In genomic region chr11:111967651-111968050, GRCh38 we compare ENCODE assay signal across 17 cellular contexts. TPM values are rescaled to one million over a fixed set of nuclear protein-coding genes. Genes with fewer than 3 reads are reported as not detected.
DNase-seq lines count a peak whose midpoint lies in the region; ATAC-seq, FAIRE-seq and TF ChIP-seq lines count a peak whose summit lies in the region.
"Had no signal": no experiment of that assay in that cellular context is flagged by ENCODE, and none has a peak within 500 bp of the region (broad histone marks: within the 10 kb centered on the region; RNA-seq: fewer than 3 reads in every experiment).

No MANE protein-coding gene starts in this region.

- H3K4me1 Mint-ChIP-seq in activated CD4-positive, alpha-beta memory T cell treated with anti-CD3 and anti-CD28 coated beads for 36 hours (ENCODE audit: low read depth): no peaks in the 10 kb centered on the region
- no peaks in the 10 kb centered on the region for H3K4me1 Mint-ChIP-seq in activated CD4-positive, alpha-beta memory T cell treated with anti-CD3 and anti-CD28 coated beads, Interleukin-2, amount 10 ng/mL, durations not matched to agents 7 days and 5 days

- no peaks in the 10 kb centered on the region for H3K27me3 ChIP-seq in stomach smooth muscle (ENCODE audit: control insufficient read depth in 1 of 2, insufficient read depth in 2 of 2, low read length in 2 of 2)

- intact Hi-C loops in left ventricle myocardium superior (cut with micrococcal nuclease): no loop called here
- intact Hi-C loops in activated CD4-positive, alpha-beta memory T cell treated with anti-CD3 and anti-CD28 coated beads for 36 hours (cut with micrococcal nuclease): no loop called here

- CTCF ChIA-PET in activated CD4-positive, alpha-beta memory T cell treated with anti-CD3 and anti-CD28 coated beads for 36 hours (lab: Charles Lee): interaction anchor here (1.7 kb wide), 1 partner anchor 14 kb away, joined by 4 read pairs; no protein-coding TSS in a partner anchor
- CTCF ChIA-PET in activated CD4-positive, alpha-beta memory T cell treated with anti-CD3 and anti-CD28 coated beads, Interleukin-2, amount 10 ng/mL, durations not matched to agents 7 days and 5 days (lab: Charles Lee): no interaction called here

- in situ Hi-C loops in GM13977 (cut with MboI; ENCODE audit: low pct_unique_long_range_greater_than_20kb, low sequenced_read_pairs, unreplicated experiment): no loop called here

- H3K9me3 ChIP-seq in stomach smooth muscle (ENCODE audit: control insufficient read depth in 2 of 2, low read length in 2 of 2): no peaks in the 10 kb centered on the region

- peak; percentile 62 for ATAC-seq in left ventricle myocardium superior
- ATAC-seq: HCT116 had no signal

- peaks cover 5% of the 10 kb centered on the region for H3K4me1 ChIP-seq in stomach smooth muscle (ENCODE audit: control insufficient read depth, insufficient read depth, low read length)

- H3K36me3 Mint-ChIP-seq in activated CD4-positive, alpha-beta memory T cell treated with anti-CD3 and anti-CD28 coated beads for 36 hours: peaks cover 20% of the 10 kb centered on the region
- H3K36me3 Mint-ChIP-seq in activated CD4-positive, alpha-beta memory T cell treated with anti-CD3 and anti-CD28 coated beads, Interleukin-2, amount 10 ng/mL, durations not matched to agents 7 days and 5 days (ENCODE audit: low read depth): peaks cover 11% of the 10 kb centered on the region

- POLR2A ChIA-PET in activated CD4-positive, alpha-beta memory T cell treated with anti-CD3 and anti-CD28 coated beads for 36 hours (lab: Charles Lee): no interaction called here
- POLR2A ChIA-PET in activated CD4-positive, alpha-beta memory T cell treated with anti-CD3 and anti-CD28 coated beads, Interleukin-2, amount 10 ng/mL, durations not matched to agents 7 days and 5 days (lab: Charles Lee): no interaction called here

- no peak overlapping the region for H3K4me3 ChIP-seq in epithelial cell of esophagus (ENCODE audit: low read length)
- no peak overlapping the region for H3K4me3 ChIP-seq in stomach smooth muscle (ENCODE audit: low read length in 2 of 2)

- H3K36me3 ChIP-seq in stomach smooth muscle (ENCODE audit: control insufficient read depth in 2 of 2, insufficient read depth in 2 of 2, low read length in 2 of 2): peaks cover 2 to 6% of the 10 kb centered on the region in 2 donors

- H3K9ac ChIP-seq in stomach smooth muscle (ENCODE audit: low read length in 2 of 2): peak overlapping the region; percentile 1 to 8

- H3K27ac ChIP-seq in stomach smooth muscle (ENCODE audit: low read length): peak overlapping the region; percentile 53

- DNase-seq in HTR-8/SVneo (ENCODE audit: insufficient read length, low spot score) (no peak), epithelial cell of esophagus (ENCODE audit: low read depth) (peak; percentile 32), left ventricle myocardium superior (peak; percentile 44), GM13977 (ENCODE audit: low spot score) (no peak)
- DNase-seq in activated CD4-positive, alpha-beta memory T cell treated with anti-CD3 and anti-CD28 coated beads for 36 hours: no peak
- DNase-seq in activated CD4-positive, alpha-beta memory T cell treated with anti-CD3 and anti-CD28 coated beads, Interleukin-2, amount 10 ng/mL, durations not matched to agents 7 days and 5 days: no peak
- DNase-seq: C1 segment of cervical spinal cord; Calu3; CD4-positive, alpha-beta T cell; DMS 273 treated with DMSO at 0.1 percent for 48 hours had no signal

- no peak overlapping the region for H3K4me3 Mint-ChIP-seq in activated CD4-positive, alpha-beta memory T cell treated with anti-CD3 and anti-CD28 coated beads for 36 hours
- no peak overlapping the region for H3K4me3 Mint-ChIP-seq in activated CD4-positive, alpha-beta memory T cell treated with anti-CD3 and anti-CD28 coated beads, Interleukin-2, amount 10 ng/mL, durations not matched to agents 7 days and 5 days
- H3K4me3 Mint-ChIP-seq: B cell; CD4-positive, alpha-beta T cell had no signal

- no peaks in the 10 kb centered on the region for H3K27me3 Mint-ChIP-seq in activated CD4-positive, alpha-beta memory T cell treated with anti-CD3 and anti-CD28 coated beads for 36 hours
- H3K27me3 Mint-ChIP-seq in activated CD4-positive, alpha-beta memory T cell treated with anti-CD3 and anti-CD28 coated beads, Interleukin-2, amount 10 ng/mL, durations not matched to agents 7 days and 5 days: no peaks in the 10 kb centered on the region
- H3K27me3 Mint-ChIP-seq: CD4-positive, alpha-beta T cell had no signal

- TF ChIP-seq CTCF in epithelial cell of esophagus (IDR thresholded peaks at IDR 0.05; ENCODE audit: insufficient read depth, low read depth, low read length, missing control alignments): no peak
- TF ChIP-seq CTCF in GM13977 (IDR thresholded peaks at IDR 0.05; ENCODE audit: extremely low read depth, insufficient read depth, missing control alignments): no peak

- H3K27ac Mint-ChIP-seq in activated CD4-positive, alpha-beta memory T cell treated with anti-CD3 and anti-CD28 coated beads for 36 hours: no peak overlapping the region
- H3K27ac Mint-ChIP-seq in activated CD4-positive, alpha-beta memory T cell treated with anti-CD3 and anti-CD28 coated beads, Interleukin-2, amount 10 ng/mL, durations not matched to agents 7 days and 5 days: no peak overlapping the region
- H3K27ac Mint-ChIP-seq: B cell; CD4-positive, alpha-beta T cell had no signal

- FAIRE-seq in HTR-8/SVneo (lab: Jason Lieb, UNC): peak; percentile 36
- FAIRE-seq: A204.1, GM18507 had no signal

- H3K9me3 Mint-ChIP-seq in activated CD4-positive, alpha-beta memory T cell treated with anti-CD3 and anti-CD28 coated beads for 36 hours: no peaks in the 10 kb centered on the region
- no peaks in the 10 kb centered on the region for H3K9me3 Mint-ChIP-seq in activated CD4-positive, alpha-beta memory T cell treated with anti-CD3 and anti-CD28 coated beads, Interleukin-2, amount 10 ng/mL, durations not matched to agents 7 days and 5 days
- H3K9me3 Mint-ChIP-seq: CD4-positive, alpha-beta T cell had no signal

RNA-seq across cellular contexts. Expression of gene DIXDC1, which starts 30.5 kb away (rescaled TPM):
- 19.6 TPM for total RNA-seq in left ventricle myocardium superior
- total RNA-seq in activated CD4-positive, alpha-beta memory T cell treated with anti-CD3 and anti-CD28 coated beads for 36 hours: 10 to 100 TPM; 13.3 to 14.9 TPM
- 1 to 10 TPM; 5.6 to 7.4 TPM for total RNA-seq in activated CD4-positive, alpha-beta memory T cell treated with anti-CD3 and anti-CD28 coated beads, Interleukin-2, amount 10 ng/mL, durations not matched to agents 7 days and 5 days

RNA-seq across cellular contexts. Expression of gene C11orf52, which starts 48.9 kb away (rescaled TPM):
- 1.0 TPM for total RNA-seq in left ventricle myocardium superior
- not detected for total RNA-seq in activated CD4-positive, alpha-beta memory T cell treated with anti-CD3 and anti-CD28 coated beads for 36 hours
- total RNA-seq in activated CD4-positive, alpha-beta memory T cell treated with anti-CD3 and anti-CD28 coated beads, Interleukin-2, amount 10 ng/mL, durations not matched to agents 7 days and 5 days: not detected
- total RNA-seq: B cell; CD4-positive, alpha-beta T cell; Daoy; H4 had no signal

RNA-seq across cellular contexts. Expression of gene HSPB2, which starts 55.1 kb away (rescaled TPM):
- 37.0 TPM for total RNA-seq in left ventricle myocardium superior
- not detected for total RNA-seq in activated CD4-positive, alpha-beta memory T cell treated with anti-CD3 and anti-CD28 coated beads for 36 hours
- not detected for total RNA-seq in activated CD4-positive, alpha-beta memory T cell treated with anti-CD3 and anti-CD28 coated beads, Interleukin-2, amount 10 ng/mL, durations not matched to agents 7 days and 5 days
- total RNA-seq: B cell; Calu3; CD4-positive, alpha-beta T cell; Daoy; H4 had no signal

RNA-seq across cellular contexts. Expression of gene CRYAB, which starts 56.1 kb away (rescaled TPM):
- total RNA-seq in left ventricle myocardium superior: 6,681 TPM
- total RNA-seq in activated CD4-positive, alpha-beta memory T cell treated with anti-CD3 and anti-CD28 coated beads for 36 hours: not detected
- not detected for total RNA-seq in activated CD4-positive, alpha-beta memory T cell treated with anti-CD3 and anti-CD28 coated beads, Interleukin-2, amount 10 ng/mL, durations not matched to agents 7 days and 5 days
- total RNA-seq: B cell; CD4-positive, alpha-beta T cell; Daoy had no signal

RNA-seq across cellular contexts. Expression of gene DLAT, which starts 57.6 kb away (rescaled TPM):
- 189 TPM for total RNA-seq in left ventricle myocardium superior
- total RNA-seq in activated CD4-positive, alpha-beta memory T cell treated with anti-CD3 and anti-CD28 coated beads for 36 hours: 10 to 100 TPM; 36.4 to 39.0 TPM
- total RNA-seq in activated CD4-positive, alpha-beta memory T cell treated with anti-CD3 and anti-CD28 coated beads, Interleukin-2, amount 10 ng/mL, durations not matched to agents 7 days and 5 days: 10 to 100 TPM; 26.2 to 26.7 TPM

Comparison
In these comparisons a context has a peak if more than half of its experiments do, and no peak if none do; other contexts are left out.
1. DNase-seq: peak in epithelial cell of esophagus (single experiment) and left ventricle myocardium superior (single experiment); none in HTR-8/SVneo (single experiment), activated CD4-positive, alpha-beta memory T cell treated with anti-CD3 and anti-CD28 coated beads for 36 hours (single experiment), activated CD4-positive, alpha-beta memory T cell treated with anti-CD3 and anti-CD28 coated beads, Interleukin-2, amount 10 ng/mL, durations not matched to agents 7 days and 5 days (single experiment) and GM13977 (single experiment).
2. RNA of gene HSPB2, which starts 55.1 kb away (total RNA-seq): 37.0 TPM in left ventricle myocardium superior (single experiment); not detected in activated CD4-positive, alpha-beta memory T cell treated with anti-CD3 and anti-CD28 coated beads for 36 hours and not detected in activated CD4-positive, alpha-beta memory T cell treated with anti-CD3 and anti-CD28 coated beads, Interleukin-2, amount 10 ng/mL, durations not matched to agents 7 days and 5 days; every median in the first group is over 10 times any median in the second.